ENCODE assay signal across 1 cellular context in the genomic region with DNA sequence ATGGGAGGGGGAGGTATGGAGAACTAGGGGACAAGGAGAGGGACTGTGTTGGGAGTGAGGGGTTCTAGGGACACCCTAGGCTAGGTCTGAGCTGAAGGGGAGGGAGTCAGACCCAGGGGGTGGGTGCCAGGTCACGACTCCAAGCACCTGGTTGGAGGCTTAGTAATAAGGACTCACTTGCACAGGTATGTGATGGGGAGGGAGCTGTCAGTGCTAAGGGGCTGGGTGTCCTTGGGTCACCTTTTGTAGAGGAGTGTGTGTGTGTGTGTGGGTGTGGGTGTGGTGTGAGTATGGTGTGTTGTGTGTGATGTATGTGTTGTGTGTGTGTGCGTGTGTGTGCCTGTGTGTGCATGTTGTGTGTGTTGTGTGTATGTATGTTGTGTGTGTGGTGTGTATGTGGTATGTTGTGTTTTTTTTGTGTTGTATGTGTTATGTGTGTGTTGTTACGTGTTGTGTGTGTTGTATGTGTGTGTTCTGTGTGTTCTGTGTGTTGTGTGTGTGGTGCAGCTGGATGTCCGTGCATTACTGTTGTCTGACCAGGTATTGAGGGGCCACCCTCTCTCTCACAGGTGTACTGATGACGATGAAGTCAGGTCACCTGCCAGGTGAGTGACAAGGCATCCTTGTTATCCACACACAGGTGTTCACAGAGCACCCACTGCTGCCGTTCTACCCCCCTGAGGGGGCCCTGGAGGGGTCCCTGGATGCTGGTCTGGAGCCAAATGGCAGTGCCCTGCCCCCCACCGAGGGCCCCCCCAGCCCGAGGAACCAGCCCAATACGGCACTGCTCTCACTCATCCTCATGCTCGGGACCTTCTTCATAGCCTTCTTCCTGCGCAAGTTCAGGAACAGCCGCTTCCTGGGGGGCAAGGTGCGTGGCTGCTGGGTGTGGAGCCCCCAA.
TF ChIP-seq lines count a peak whose summit lies in the region.

No MANE protein-coding gene starts in this region.

TF ChIP-seq in IMR-90, 13 proteins besides CTCF, POLR2A, EP300 and RAD21 (continued from another document):
- no peak for TF ChIP-seq MAFK (IDR thresholded peaks at IDR 0.05; ENCODE audit: low read depth, low read length)
- no peak for TF ChIP-seq RCOR1 (IDR thresholded peaks at IDR 0.05; ENCODE audit: insufficient replicate concordance, low read length)
- TF ChIP-seq CHD1 (IDR thresholded peaks at IDR 0.05; ENCODE audit: low read depth, low read length), result no peak
- no peak for TF ChIP-seq NFE2L2 (IDR thresholded peaks at IDR 0.05; ENCODE audit: low read depth, low read length)
- TF ChIP-seq CEBPB (IDR thresholded peaks at IDR 0.05; ENCODE audit: low read depth, low read length), result no peak
- no peak for TF ChIP-seq SMC3 (IDR thresholded peaks at IDR 0.05; ENCODE audit: low read depth, low read length)
- TF ChIP-seq RFX5 (IDR thresholded peaks at IDR 0.05; ENCODE audit: low read depth, low read length), result no peak
